Comparison of ENCODE assay signal across 34 cellular contexts in genomic region chr1:47385020-47385419, GRCh38. TPM values are rescaled to one million over a fixed set of nuclear protein-coding genes. Genes with fewer than 3 reads are reported as not detected.
"Had no signal": no experiment of that assay in that cellular context is flagged by ENCODE, and none has a peak within 500 bp of the region (broad histone marks: within the 10 kb centered on the region; RNA-seq: fewer than 3 reads in every experiment).

No MANE protein-coding gene starts in this region.

- H3K4me1 Mint-ChIP-seq: stimulated activated naive CD8-positive, alpha-beta T cell treated with anti-CD3 and anti-CD28 coated beads, Interleukin-15, amount 100 ng/mL, for 72 hours had no signal

- DNase-seq: naive thymus-derived CD8-positive, alpha-beta T cell; nephron progenitor cell; nucleus accumbens; pancreas; retina; spleen; stimulated activated CD4-positive, alpha-beta T cell treated with anti-CD3 and anti-CD28 coated beads, Interleukin-12 subunit alpha, Interleukin-12 subunit beta, amount 100 ng/mL, for 4 hours; stimulated activated CD4-positive, alpha-beta T cell treated with anti-CD3 and anti-CD28 coated beads, Interleukin-1b, Interleukin-23, amount 100 ng/mL, for 48 hours; stimulated activated CD4-positive, alpha-beta T cell treated with anti-CD3 and anti-CD28 coated beads, Interleukin-4, amount 100 ng/mL, for 1 hour; stimulated activated CD4-positive, alpha-beta T cell treated with anti-CD3 and anti-CD28 coated beads, Interleukin-4, amount 100 ng/mL, for 4 hours; stimulated activated CD8-positive, alpha-beta memory T cell treated with anti-CD3 and anti-CD28 coated beads, Interleukin-4, amount 100 ng/mL, for 48 hours; stimulated activated naive CD4-positive, alpha-beta T cell; stimulated activated naive CD8-positive, alpha-beta T cell treated with anti-CD3 and anti-CD28 coated beads, Interleukin-15, amount 100 ng/mL, for 72 hours; stimulated activated naive CD8-positive, alpha-beta T cell treated with anti-CD3 and anti-CD28 coated beads, Interleukin-15, Interleukin-2, amounts not matched to agents 100 U/mL and 50 U/mL, for 24 hours; substantia nigra; testis; tibial artery; transverse colon; upper lobe of right lung had no signal

- H3K4me3 ChIP-seq: pancreas, prostate gland, right atrium auricular region, skin epidermis, smooth muscle cell, spleen, suprapubic skin, testis, tibial artery, transverse colon, upper lobe of right lung, vagina had no signal

- H3K9me3 ChIP-seq: neutrophil, pancreas, prostate gland, right atrium auricular region, spleen, suprapubic skin, testis, tibial artery, transverse colon, upper lobe of right lung, vagina had no signal

- H3K36me3 ChIP-seq: neutrophil, prostate gland, vagina had no signal

- H3K4me1 ChIP-seq: pancreas, right atrium auricular region, spleen, testis, upper lobe of right lung, vagina had no signal

- H3K4me3 Mint-ChIP-seq: naive thymus-derived CD8-positive, alpha-beta T cell; natural killer cell treated with Interleukin-12 subunit alpha and Interleukin-12 subunit beta and Interleukin-15 and Interleukin-18, amount 100 ng/mL, for 72 hours; nephron progenitor cell; neural crest cell; stimulated activated memory B cell treated with anti-CD40 and anti-IgM and Interleukin-4, amounts not matched to agents 10 μg/mL and 1 μg/mL and 100 μg/mL, for 72 hours; stimulated activated naive CD8-positive, alpha-beta T cell treated with anti-CD3 and anti-CD28 coated beads, Interleukin-15, amount 100 ng/mL, for 72 hours; type B pancreatic cell had no signal

- H3K9me3 Mint-ChIP-seq: naive thymus-derived CD8-positive, alpha-beta T cell; natural killer cell treated with Interleukin-12 subunit alpha and Interleukin-12 subunit beta and Interleukin-15 and Interleukin-18, amount 100 ng/mL, for 72 hours; nephron progenitor cell; neural crest cell; stimulated activated memory B cell treated with anti-CD40 and anti-IgM and Interleukin-4, amounts not matched to agents 10 μg/mL and 1 μg/mL and 100 μg/mL, for 72 hours; stimulated activated naive CD8-positive, alpha-beta T cell treated with anti-CD3 and anti-CD28 coated beads, Interleukin-15, amount 100 ng/mL, for 72 hours; type B pancreatic cell had no signal

- H3K27me3 Mint-ChIP-seq: naive thymus-derived CD8-positive, alpha-beta T cell; natural killer cell treated with Interleukin-12 subunit alpha and Interleukin-12 subunit beta and Interleukin-15 and Interleukin-18, amount 100 ng/mL, for 72 hours; stimulated activated memory B cell treated with anti-CD40 and anti-IgM and Interleukin-4, amounts not matched to agents 10 μg/mL and 1 μg/mL and 100 μg/mL, for 72 hours; stimulated activated naive CD8-positive, alpha-beta T cell treated with anti-CD3 and anti-CD28 coated beads, Interleukin-15, amount 100 ng/mL, for 72 hours had no signal

- H3K27me3 ChIP-seq: pancreas, right atrium auricular region, spleen, suprapubic skin, testis, tibial artery, transverse colon, upper lobe of right lung, vagina had no signal

- ATAC-seq: naive thymus-derived CD8-positive, alpha-beta T cell; natural killer cell treated with Interleukin-12 subunit alpha and Interleukin-12 subunit beta and Interleukin-15 and Interleukin-18, amount 100 ng/mL, for 72 hours; pancreas; sciatic nerve; stimulated activated memory B cell treated with anti-CD40 and anti-IgM and Interleukin-4, amounts not matched to agents 10 μg/mL and 1 μg/mL and 100 μg/mL, for 72 hours; stimulated activated naive CD8-positive, alpha-beta T cell treated with anti-CD3 and anti-CD28 coated beads, Interleukin-15, amount 100 ng/mL, for 72 hours; stimulated activated naive CD8-positive, alpha-beta T cell treated with anti-CD3 and anti-CD28 coated beads, Interleukin-15, Interleukin-2, amounts not matched to agents 100 U/mL and 50 U/mL, for 24 hours; upper lobe of right lung had no signal

- H3K27ac ChIP-seq: neutrophil, pancreas, prostate gland, right atrium auricular region, skin epidermis, spleen, suprapubic skin, testis, tibial artery, transverse colon, upper lobe of right lung, vagina had no signal

- H3K27ac Mint-ChIP-seq: natural killer cell treated with Interleukin-12 subunit alpha and Interleukin-12 subunit beta and Interleukin-15 and Interleukin-18, amount 100 ng/mL, for 72 hours; nephron progenitor cell; stimulated activated memory B cell treated with anti-CD40 and anti-IgM and Interleukin-4, amounts not matched to agents 10 μg/mL and 1 μg/mL and 100 μg/mL, for 72 hours; type B pancreatic cell had no signal

RNA-seq across cellular contexts. Expression of gene FOXE3, which starts 31.1 kb away (rescaled TPM):
- total RNA-seq: naive thymus-derived CD8-positive, alpha-beta T cell; natural killer cell treated with Interleukin-12 subunit alpha and Interleukin-12 subunit beta and Interleukin-15 and Interleukin-18, amount 100 ng/mL, for 72 hours; omental fat pad; osteocyte; pancreas; pulmonary artery endothelial cell; right atrium auricular region; smooth muscle cell; spleen; suprapubic skin; transverse colon; upper lobe of right lung; vagina had no signal
- polyA plus RNA-seq: naive thymus-derived CD8-positive, alpha-beta T cell; pancreas; smooth muscle cell; spleen had no signal

RNA-seq across cellular contexts. Expression of gene FOXD2, which starts 52.8 kb away (rescaled TPM):
- total RNA-seq: smooth muscle cell had no signal
